ENCODE assay signal across 8 cellular contexts in the genomic region with DNA sequence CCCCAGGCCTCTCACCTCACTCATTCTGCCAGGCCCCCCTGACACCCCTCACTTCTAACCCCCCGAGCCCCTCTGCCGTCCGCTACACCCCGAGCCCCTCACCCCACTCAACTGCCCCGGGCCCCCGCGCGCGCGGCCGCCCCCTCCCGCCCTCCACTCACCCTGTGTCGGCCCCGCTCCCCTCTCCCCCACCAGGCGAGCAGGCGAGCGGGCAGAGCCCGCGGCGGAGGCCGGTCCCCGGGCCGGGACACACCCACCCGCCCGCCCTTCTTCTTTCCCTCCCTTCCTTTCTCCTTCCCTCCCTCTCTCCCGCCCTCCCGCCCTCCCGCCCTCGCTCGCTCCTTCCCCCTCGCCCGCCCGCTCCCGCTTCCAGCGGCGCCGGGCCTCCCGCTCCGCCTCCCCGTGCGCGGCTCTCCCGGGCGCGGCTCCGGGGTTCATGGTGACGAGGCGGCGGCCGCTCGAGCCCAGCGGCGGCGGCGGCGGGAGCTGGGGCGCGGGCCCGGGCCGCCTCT. TPM values are rescaled to one million over a fixed set of nuclear protein-coding genes. Genes with fewer than 3 reads are reported as not detected.
DNase-seq lines count a peak whose midpoint lies in the region; ATAC-seq and TF ChIP-seq lines count a peak whose summit lies in the region.

A gene with protein sequence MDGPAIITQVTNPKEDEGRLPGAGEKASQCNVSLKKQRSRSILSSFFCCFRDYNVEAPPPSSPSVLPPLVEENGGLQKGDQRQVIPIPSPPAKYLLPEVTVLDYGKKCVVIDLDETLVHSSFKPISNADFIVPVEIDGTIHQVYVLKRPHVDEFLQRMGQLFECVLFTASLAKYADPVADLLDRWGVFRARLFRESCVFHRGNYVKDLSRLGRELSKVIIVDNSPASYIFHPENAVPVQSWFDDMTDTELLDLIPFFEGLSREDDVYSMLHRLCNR (plus strand): TSS at position 341 of the 512 bp plus-strand sequence. CDS start 320 bp downstream, outside the sequence.

- peaks cover 9% of the 10 kb centered on the region for H3K27me3 Mint-ChIP-seq in CD8-positive, alpha-beta T cell (ENCODE audit: low read depth)
- peaks cover 33% of the 10 kb centered on the region for H3K27me3 Mint-ChIP-seq in IgD-negative memory B cell
- H3K27me3 Mint-ChIP-seq in activated T-helper 2 cell treated with anti-CD3 and anti-CD28 coated beads, Interferon-gamma antibody, Interleukin-2, Interleukin-4, amounts not matched to agents 10 μg/mL and 5 μg/mL and 100 μg/mL, durations not matched to agents 14 hours and 24 hours and 36 hours (ENCODE audit: low read depth), result peaks cover 19% of the 10 kb centered on the region
- H3K27me3 Mint-ChIP-seq in nephron (ENCODE audit: low read depth), result no peaks in the 10 kb centered on the region

- H3K4me3 Mint-ChIP-seq in CD8-positive, alpha-beta T cell, result peak within 1 kb of the TSS; percentile 90
- H3K4me3 Mint-ChIP-seq in IgD-negative memory B cell, result peak within 1 kb of the TSS; percentile 56 to 93 (median 84)
- peak within 1 kb of the TSS; percentile 84 for H3K4me3 Mint-ChIP-seq in activated T-helper 2 cell treated with anti-CD3 and anti-CD28 coated beads, Interferon-gamma antibody, Interleukin-2, Interleukin-4, amounts not matched to agents 10 μg/mL and 5 μg/mL and 100 μg/mL, durations not matched to agents 14 hours and 24 hours and 36 hours (ENCODE audit: low read depth)
- H3K4me3 Mint-ChIP-seq in nephron, result peak within 1 kb of the TSS; percentile 91 to 96 (median 96)

- H3K4me1 Mint-ChIP-seq in CD8-positive, alpha-beta T cell (ENCODE audit: low read depth), result peaks cover 14% of the 10 kb centered on the region
- H3K4me1 Mint-ChIP-seq in IgD-negative memory B cell, result peaks cover 5 to 9% (median 6%) of the 10 kb centered on the region in 3 donors
- peaks cover 27% of the 10 kb centered on the region for H3K4me1 Mint-ChIP-seq in activated T-helper 2 cell treated with anti-CD3 and anti-CD28 coated beads, Interferon-gamma antibody, Interleukin-2, Interleukin-4, amounts not matched to agents 10 μg/mL and 5 μg/mL and 100 μg/mL, durations not matched to agents 14 hours and 24 hours and 36 hours (ENCODE audit: low read depth)
- peaks cover 39% of the 10 kb centered on the region for H3K4me1 Mint-ChIP-seq in nephron

- peak within 1 kb of the TSS; percentile 41 for H3K27ac Mint-ChIP-seq in CD8-positive, alpha-beta T cell
- H3K27ac Mint-ChIP-seq in IgD-negative memory B cell (peak within 1 kb of the TSS in 2 of 3 donors; percentile 11 to 50), nephron (peak within 1 kb of the TSS; percentile 82 to 98 (median 96))
- peak within 1 kb of the TSS; percentile 72 for H3K27ac Mint-ChIP-seq in activated T-helper 2 cell treated with anti-CD3 and anti-CD28 coated beads, Interferon-gamma antibody, Interleukin-2, Interleukin-4, amounts not matched to agents 10 μg/mL and 5 μg/mL and 100 μg/mL, durations not matched to agents 14 hours and 24 hours and 36 hours

- TF ChIP-seq EP300 in gastroesophageal sphincter (IDR thresholded peaks at IDR 0.05), result no peak

- no peak within 1 kb of the TSS for H3K27ac ChIP-seq in CD8-positive, alpha-beta T cell (ENCODE audit: low read depth, low read length)
- H3K27ac ChIP-seq in gastroesophageal sphincter, result peak within 1 kb of the TSS; percentile 58 to 88 (median 86)

- CTCF ChIA-PET in CD8-positive, alpha-beta T cell (lab: Charles Lee), result no interaction called here

- no CpG with 5 or more reads among the region's 60 CpGs for WGBS in gastroesophageal sphincter (ENCODE audit: low coverage in 1 of 2), 2 donors

- no peak for TF ChIP-seq CTCF in CD8-positive, alpha-beta T cell (IDR thresholded peaks at IDR 0.05)
- peak in 1 of 4 experiments; percentile 18 for TF ChIP-seq CTCF in gastroesophageal sphincter (IDR thresholded peaks at IDR 0.05)
- no peak for TF ChIP-seq CTCF in nephron (IDR thresholded peaks at IDR 0.05; ENCODE audit: unreplicated experiment in 3 of 3)

- no peak for TF ChIP-seq POLR2A in gastroesophageal sphincter (IDR thresholded peaks at IDR 0.05)

- no peak for ATAC-seq in CD8-positive, alpha-beta T cell
- ATAC-seq in gastroesophageal sphincter (peak; percentile 6), GM21423 (IDR thresholded peaks at IDR 0.05; ENCODE audit: unreplicated experiment) (no peak), HG02870 (IDR thresholded peaks at IDR 0.05; ENCODE audit: unreplicated experiment) (no peak), HG03196 (IDR thresholded peaks at IDR 0.05; ENCODE audit: unreplicated experiment) (no peak)

- peaks cover 13% of the 10 kb centered on the region for H3K4me1 ChIP-seq in CD8-positive, alpha-beta T cell (ENCODE audit: insufficient read depth, low read length)
- peaks cover 6 to 66% (median 8%) of the 10 kb centered on the region in 3 donors for H3K4me1 ChIP-seq in gastroesophageal sphincter

- H3K9me3 Mint-ChIP-seq in CD8-positive, alpha-beta T cell, result no peaks in the 10 kb centered on the region
- H3K9me3 Mint-ChIP-seq in IgD-negative memory B cell (peaks cover 0 to 2% (median 0%) of the 10 kb centered on the region in 3 donors), nephron (peaks cover 4% of the 10 kb centered on the region)
- no peaks in the 10 kb centered on the region for H3K9me3 Mint-ChIP-seq in activated T-helper 2 cell treated with anti-CD3 and anti-CD28 coated beads, Interferon-gamma antibody, Interleukin-2, Interleukin-4, amounts not matched to agents 10 μg/mL and 5 μg/mL and 100 μg/mL, durations not matched to agents 14 hours and 24 hours and 36 hours

- no peaks in the 10 kb centered on the region for H3K9me3 ChIP-seq in CD8-positive, alpha-beta T cell (ENCODE audit: low read length)
- H3K9me3 ChIP-seq in gastroesophageal sphincter, result no peaks in the 10 kb centered on the region

- intact Hi-C loops in CD8-positive, alpha-beta T cell (cut with DNase I, micrococcal nuclease), result no loop called here
- intact Hi-C loops in activated T-helper 2 cell treated with anti-CD3 and anti-CD28 coated beads, Interferon-gamma antibody, Interleukin-2, Interleukin-4, amounts not matched to agents 10 μg/mL and 5 μg/mL and 100 μg/mL, durations not matched to agents 14 hours and 24 hours and 36 hours (cut with micrococcal nuclease), result no loop called here

- peak within 1 kb of the TSS; percentile 72 for H3K4me3 ChIP-seq in CD8-positive, alpha-beta T cell (ENCODE audit: low read depth, low read length)
- peak within 1 kb of the TSS; percentile 69 to 82 for H3K4me3 ChIP-seq in gastroesophageal sphincter

- no peaks in the 10 kb centered on the region for H3K36me3 ChIP-seq in CD8-positive, alpha-beta T cell (ENCODE audit: insufficient read depth, low read length)
- H3K36me3 ChIP-seq in gastroesophageal sphincter, result no peaks in the 10 kb centered on the region

- no peaks in the 10 kb centered on the region for H3K27me3 ChIP-seq in CD8-positive, alpha-beta T cell (ENCODE audit: insufficient read depth, low read length)
- H3K27me3 ChIP-seq in gastroesophageal sphincter, result no peaks in the 10 kb centered on the region

- peaks cover 2% of the 10 kb centered on the region for H3K36me3 Mint-ChIP-seq in CD8-positive, alpha-beta T cell
- H3K36me3 Mint-ChIP-seq in IgD-negative memory B cell (no peaks in the 10 kb centered on the region), nephron (ENCODE audit: low read depth) (peaks cover 6% of the 10 kb centered on the region)
- H3K36me3 Mint-ChIP-seq in activated T-helper 2 cell treated with anti-CD3 and anti-CD28 coated beads, Interferon-gamma antibody, Interleukin-2, Interleukin-4, amounts not matched to agents 10 μg/mL and 5 μg/mL and 100 μg/mL, durations not matched to agents 14 hours and 24 hours and 36 hours (ENCODE audit: low read depth), result no peaks in the 10 kb centered on the region

- peak in 1 of 7 experiments; percentile 16 for DNase-seq in CD8-positive, alpha-beta T cell
- no peak for DNase-seq in activated T-helper 2 cell treated with anti-CD3 and anti-CD28 coated beads, Interferon-gamma antibody, Interleukin-2, Interleukin-4, amounts not matched to agents 10 μg/mL and 5 μg/mL and 100 μg/mL, durations not matched to agents 14 hours and 24 hours and 36 hours (ENCODE audit: low spot score)

- POLR2A ChIA-PET in CD8-positive, alpha-beta T cell (lab: Charles Lee), result no interaction called here

RNA-seq across cellular contexts. Expression of the gene that starts here (rescaled TPM):
- total RNA-seq in CD8-positive, alpha-beta T cell, result under 1 TPM; 0.08 to 0.24 TPM
- not detected for polyA plus RNA-seq in IgD-negative memory B cell
- total RNA-seq in activated T-helper 2 cell treated with anti-CD3 and anti-CD28 coated beads, Interferon-gamma antibody, Interleukin-2, Interleukin-4, amounts not matched to agents 10 μg/mL and 5 μg/mL and 100 μg/mL, durations not matched to agents 14 hours and 24 hours and 36 hours, result 8.7 and 11.8 TPM in 2 replicates
- total RNA-seq in gastroesophageal sphincter, result 10 to 100 TPM; 33.4 to 72.6 (median 54.0) TPM

Comparison
In these comparisons a context has a peak if more than half of its experiments do, and no peak if none do; other contexts are left out.
1. H3K27ac Mint-ChIP-seq: peak in every context shown above with its lines; median percentile 96 in nephron; 72 in activated T-helper 2 cell treated with anti-CD3 and anti-CD28 coated beads, Interferon-gamma antibody, Interleukin-2, Interleukin-4, amounts not matched to agents 10 μg/mL and 5 μg/mL and 100 μg/mL, durations not matched to agents 14 hours and 24 hours and 36 hours; 41 in CD8-positive, alpha-beta T cell; 30 in IgD-negative memory B cell.